In genomic region chr9:96854877-96855273, GRCh38 we compare ENCODE assay signal across 8 cellular contexts. TPM values are rescaled to one million over a fixed set of nuclear protein-coding genes. Genes with fewer than 3 reads are reported as not detected.
DNase-seq lines count a peak whose midpoint lies in the region; ATAC-seq and TF ChIP-seq lines count a peak whose summit lies in the region.

No MANE protein-coding gene starts in this region.

- H3K4me2 ChIP-seq in GM23248 (ENCODE audit: unreplicated experiment), result peak overlapping the region; percentile 77

- H3K4me1 ChIP-seq in GM23248 (ENCODE audit: insufficient read depth) (peaks cover 27% of the 10 kb centered on the region), SJSA1 (replicated peaks) (peaks cover 26% of the 10 kb centered on the region), left ventricle myocardium inferior (peaks cover 39% of the 10 kb centered on the region), gastrocnemius medialis (peaks cover 26% of the 10 kb centered on the region in 2 donors)

- H3K36me3 ChIP-seq in GM23248 (ENCODE audit: low read depth) (no peaks in the 10 kb centered on the region), SJSA1 (peaks cover 4% of the 10 kb centered on the region; the same call in 1 of the 2 replicates), left ventricle myocardium inferior (no peaks in the 10 kb centered on the region), gastrocnemius medialis (no peaks in the 10 kb centered on the region)

- H3K9me3 ChIP-seq in GM23248 (ENCODE audit: low read depth) (no peaks in the 10 kb centered on the region), SJSA1 (replicated peaks) (peaks cover 4% of the 10 kb centered on the region; the same call in 1 of the 2 replicates), left ventricle myocardium inferior (replicated peaks) (no peaks in the 10 kb centered on the region), gastrocnemius medialis (no peaks in the 10 kb centered on the region)

- 0 out of 2 replicates have a peak, but pooled peaks cover 8% of the 10 kb centered on the region for H3F3A ChIP-seq in GM23248 (ENCODE audit: insufficient read depth)

- H4K20me1 ChIP-seq in GM23248 (ENCODE audit: insufficient read depth), result no peaks in the 10 kb centered on the region

- TF ChIP-seq CTCF in left ventricle myocardium inferior (IDR thresholded peaks at IDR 0.05; ENCODE audit: borderline replicate concordance), result no peak
- TF ChIP-seq CTCF in gastrocnemius medialis (IDR thresholded peaks at IDR 0.05 in 4 of 5, conservative IDR thresholded peaks at IDR 0.05 in 1 of 5), result no peak

- no peaks in the 10 kb centered on the region for H3K27me3 ChIP-seq in GM23248 (replicated peaks; ENCODE audit: insufficient read depth)
- 0 out of 2 replicates have a peak, but pooled peaks cover 3% of the 10 kb centered on the region for H3K27me3 ChIP-seq in SJSA1 (replicated peaks)
- no peaks in the 10 kb centered on the region for H3K27me3 ChIP-seq in left ventricle myocardium inferior (ENCODE audit: low read depth)
- no peaks in the 10 kb centered on the region for H3K27me3 ChIP-seq in gastrocnemius medialis

- H3K4me3 ChIP-seq in GM23248 (peak overlapping the region; percentile 91), SJSA1 (peak overlapping the region; percentile 65), left ventricle myocardium inferior (peak overlapping the region; percentile 89), gastrocnemius medialis (peak overlapping the region; percentile 70 to 91 (median 88))

- H3K27ac ChIP-seq in GM23248 (no peak overlapping the region), SJSA1 (no peak overlapping the region), left ventricle myocardium inferior (replicated peaks) (peak overlapping the region; percentile 87), gastrocnemius medialis (peak overlapping the region; percentile 81 to 93 (median 89))

- WGBS in GM23248 (ENCODE audit: low coverage in 1 of 2, low lambda C conversion rate in 2 of 2, missing lambda C conversion rate in 2 of 2), 2 experiments, result 49 to 50% methylated on average over 10 of the region's 10 CpGs

- intact Hi-C loops in left ventricle myocardium inferior (cut with micrococcal nuclease) (loop anchor here (5.0 kb wide), 2 partner anchors 252 to 542 kb away; no protein-coding TSS in a partner anchor), gastrocnemius medialis (cut with DNase I; ENCODE audit: low total_unique reads) (loop anchor here (2.0 to 10.0 kb wide), 7 partner anchors 78 to 780 kb away; partner anchors contain the start of genes NCBP1, TSTD2 and ZNF510)

- peaks cover 33% of the 10 kb centered on the region for H3K79me2 ChIP-seq in GM23248 (ENCODE audit: insufficient read depth)

- ATAC-seq in gastrocnemius medialis (no peak), GM21723 (IDR thresholded peaks at IDR 0.05; ENCODE audit: unreplicated experiment) (no peak), HG02798 (IDR thresholded peaks at IDR 0.05; ENCODE audit: poor library complexity, unreplicated experiment) (no peak)

- no peak for DNase-seq in GM23248
- no peak for DNase-seq in SJSA1 (ENCODE audit: low read depth in 1 of 2, low spot score in 2 of 2)
- DNase-seq in left ventricle myocardium inferior, result no peak
- no peak for DNase-seq in gastrocnemius medialis
- no peak for DNase-seq in GM03348 (ENCODE audit: low spot score)
- no peak for DNase-seq in OCI-M1 (lab: John Stamatoyannopoulos, UW)

- no peaks in the 10 kb centered on the region for H3K9me2 ChIP-seq in GM23248 (ENCODE audit: insufficient read depth)

- TF ChIP-seq POLR2A in gastrocnemius medialis (IDR thresholded peaks at IDR 0.05), result no peak

- in situ Hi-C loops in GM23248 (cut with MboI), result loop anchor here (25.0 kb wide), 2 partner anchors 257 to 757 kb away; no protein-coding TSS in a partner anchor
- in situ Hi-C loops in gastrocnemius medialis (cut with MboI; ENCODE audit: low sequenced_read_pairs in 4 of 4), result loop anchor here (10.0 to 25.0 kb wide), 7 partner anchors 250 to 757 kb away; partner anchors contain the start of gene TDRD7 (in 2 of the 4)

- 0 out of 2 replicates have a peak overlapping the region, but pooled peaks have one; percentile 79 for H3K9ac ChIP-seq in GM23248

- peak overlapping the region; percentile 89 for H2AFZ ChIP-seq in GM23248

RNA-seq across cellular contexts. Expression of gene ZNF782, which starts 0.6 kb away (rescaled TPM):
- total RNA-seq in GM23248 (2014; rRNA removed; shearing (Covaris generic)), result 2.9 and 4.8 TPM in 2 replicates
- polyA plus RNA-seq in GM23248 (2016; fragmentation: Nextera tagmentation; extraction: Ambion mirVana), result 0.85 TPM in 2 replicates
- total RNA-seq in SJSA1 (2014; rRNA removed; shearing (Covaris generic)), result 1.6 and 6.8 TPM in 2 replicates
- 3.7 TPM for total RNA-seq in left ventricle myocardium inferior
- total RNA-seq in gastrocnemius medialis, result 1 to 10 TPM; 4.0 to 8.4 (median 5.6) TPM

Comparison
In these comparisons a context has a peak if more than half of its experiments do, and no peak if none do; other contexts are left out.
1. H3K27ac ChIP-seq: peak in left ventricle myocardium inferior (single experiment) and gastrocnemius medialis (4 of 4); none in GM23248 (single experiment) and SJSA1 (single experiment).
2. Peak in every context shown above with its lines, with median percentiles within 50 percentile points of each other: H3K4me3 ChIP-seq.